19 cellular contexts compared by ENCODE assay signal in genomic region chr13:77781804-77782203, GRCh38.
A peak's percentile ranks its signal among the peaks of the same experiment; 100 is the strongest.
DNase-seq lines count a peak whose midpoint lies in the region; ATAC-seq and TF ChIP-seq lines count a peak whose summit lies in the region.
"Had no signal": no experiment of that assay in that cellular context is flagged by ENCODE, and none has a peak within 500 bp of the region (broad histone marks: within the 10 kb centered on the region; RNA-seq: fewer than 3 reads in every experiment).

No MANE protein-coding gene starts in this region.

- no peak overlapping the region for H3K4me3 ChIP-seq in heart left ventricle
- no peak overlapping the region for H3K4me3 ChIP-seq in mesendoderm (ENCODE audit: low read length)
- H3K4me3 ChIP-seq: A549, BLaER1, SJSA1 had no signal

- no peaks in the 10 kb centered on the region for H3K9me3 ChIP-seq in heart left ventricle
- H3K9me3 ChIP-seq: A549, BLaER1, SJSA1 had no signal

- H3K79me1 ChIP-seq in mesendoderm (ENCODE audit: low read length) = no peaks in the 10 kb centered on the region

- H3K27ac ChIP-seq in heart left ventricle (no peak overlapping the region), mesendoderm (ENCODE audit: low read depth, low read length) (no peak overlapping the region)
- H3K27ac ChIP-seq: A549, BLaER1, SJSA1 had no signal

- no peak for TF ChIP-seq POLR2A in heart left ventricle (IDR thresholded peaks at IDR 0.05)

- H2BK15ac ChIP-seq in mesendoderm (replicated peaks; ENCODE audit: low read depth) = no peak overlapping the region

- DNase-seq in Right ventricle myocardium inferior (ENCODE audit: missing footprints) (no peak), cardiac septum (ENCODE audit: low spot score) (no peak), heart left ventricle (peak in 2 of 5 donors; percentile 32 to 46), mesendoderm (peak; percentile 41), NCI-H1694 (lab: John Stamatoyannopoulos, UW) (no peak)
- DNase-seq: Calu3; CD8-positive, alpha-beta T cell; GOT3; KG1; NCI-H187 treated with DMSO at 0.1 percent for 48 hours; NCI-H345; NCI-H526; PC-3; RPMI8226 had no signal

- H4K5ac ChIP-seq in mesendoderm (ENCODE audit: low read length) = no peak overlapping the region

- H3K4ac ChIP-seq in mesendoderm (ENCODE audit: low read depth, low read length) = no peak overlapping the region

- peaks cover 0 to 9% (median 0%) of the 10 kb centered on the region in 12 donors for H3K4me1 ChIP-seq in heart left ventricle
- peaks cover 2% of the 10 kb centered on the region for H3K4me1 ChIP-seq in mesendoderm (ENCODE audit: control insufficient read depth, low read depth, low read length)
- H3K4me1 ChIP-seq: A549, SJSA1 had no signal

- H3K23ac ChIP-seq in mesendoderm (ENCODE audit: low read length) = no peak overlapping the region

- H3K36me3 ChIP-seq in heart left ventricle (no peaks in the 10 kb centered on the region), mesendoderm (ENCODE audit: control insufficient read depth, insufficient read depth, low read length) (no peaks in the 10 kb centered on the region)
- H3K36me3 ChIP-seq: BLaER1, SJSA1 had no signal

- H2BK120ac ChIP-seq in mesendoderm (ENCODE audit: low read depth, low read length) = no peak overlapping the region

- H3K18ac ChIP-seq in mesendoderm (ENCODE audit: low read length) = no peak overlapping the region

- no peak overlapping the region for H2BK5ac ChIP-seq in mesendoderm (ENCODE audit: low read length)

- H3K27me3 ChIP-seq in heart left ventricle (no peaks in the 10 kb centered on the region), mesendoderm (ENCODE audit: insufficient read depth, low read length, poor library complexity) (no peaks in the 10 kb centered on the region)
- H3K27me3 ChIP-seq: BLaER1, SJSA1 had no signal

- H2AK5ac ChIP-seq in mesendoderm (ENCODE audit: low read length) = no peak overlapping the region

- no peak overlapping the region for H3K56ac ChIP-seq in mesendoderm (ENCODE audit: low read length)

- no peaks in the 10 kb centered on the region for H3K79me2 ChIP-seq in mesendoderm (ENCODE audit: control insufficient read depth, insufficient read depth, low read length)

- no peak overlapping the region for H3K9ac ChIP-seq in mesendoderm (ENCODE audit: low read length)
- H3K9ac ChIP-seq: BLaER1 had no signal

- no peak overlapping the region for H3K4me2 ChIP-seq in mesendoderm (ENCODE audit: low read length)
- H3K4me2 ChIP-seq: A549, BLaER1 had no signal

- TF ChIP-seq CTCF in heart left ventricle (IDR thresholded peaks at IDR 0.05) = no peak

- ATAC-seq in Right ventricle myocardium inferior (peak; percentile 82), heart left ventricle (peak in 3 of 4 donors; percentile 41 to 64 (median 45)), GM19023 (IDR thresholded peaks at IDR 0.05; ENCODE audit: unreplicated experiment) (no peak), HG03135 (IDR thresholded peaks at IDR 0.05; ENCODE audit: unreplicated experiment) (no peak)
- ATAC-seq: A549; CD8-positive, alpha-beta T cell; PC-3 had no signal

- intact Hi-C loops in Right ventricle myocardium inferior (cut with DNase I) = loop anchor here (10.0 kb wide), 1 partner anchor 133 kb away; the partner anchor contains the start of gene EDNRB
- intact Hi-C loops in cardiac septum (cut with DNase I) = no loop called here
- intact Hi-C loops in heart left ventricle (cut with DNase I) = loop anchor here in 6 of 10 donors (2.0 to 10.0 kb wide), 6 partner anchors 113 to 1193 kb away; partner anchors contain the start of gene EDNRB (in 1 of the 6)

- H4K8ac ChIP-seq in mesendoderm (ENCODE audit: low read depth, low read length) = no peak overlapping the region

Comparison
In these comparisons a context has a peak if more than half of its experiments do, and no peak if none do; other contexts are left out.
1. ATAC-seq: peak in Right ventricle myocardium inferior (single experiment) and heart left ventricle (3 of 4); none in GM19023 (single experiment) and HG03135 (single experiment).